In the genomic region with DNA sequence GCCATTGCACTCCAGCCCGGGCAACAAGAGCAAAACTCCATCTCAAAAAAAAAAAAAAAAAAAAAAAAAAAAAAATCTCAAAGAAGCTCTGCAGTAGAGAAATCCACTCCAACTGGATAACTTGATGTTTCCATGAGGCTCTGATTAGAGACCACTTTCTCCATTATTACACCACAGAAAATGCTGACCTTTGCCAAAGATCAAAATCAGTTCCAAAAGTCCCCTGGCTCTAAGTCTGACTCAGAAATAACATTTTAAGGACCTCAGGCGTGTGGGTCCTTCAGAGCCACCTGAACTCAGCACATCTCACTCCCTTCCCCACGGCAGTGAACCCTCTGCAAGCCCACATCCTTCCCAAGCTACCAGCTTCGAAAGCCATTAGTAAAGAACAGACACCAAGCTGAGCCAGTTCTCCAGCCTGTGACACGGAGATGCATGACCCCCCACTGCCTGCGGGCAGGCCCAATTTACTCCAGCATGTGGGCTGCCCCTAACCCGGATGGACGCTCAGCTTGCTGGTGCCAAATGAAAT, we compare ENCODE assay signal across 15 cellular contexts. TPM values are rescaled to one million over a fixed set of nuclear protein-coding genes. Genes with fewer than 3 reads are reported as not detected.
DNase-seq lines count a peak whose midpoint lies in the region; ATAC-seq and TF ChIP-seq lines count a peak whose summit lies in the region.
"Had no signal": no experiment of that assay in that cellular context is flagged by ENCODE, and none has a peak within 500 bp of the region (broad histone marks: within the 10 kb centered on the region; RNA-seq: fewer than 3 reads in every experiment).

No MANE protein-coding gene starts in this region.

- peaks cover 0 to 4% (median 2%) of the 10 kb centered on the region in 3 donors for H3K27me3 Mint-ChIP-seq in CD14-positive monocyte (ENCODE audit: low read depth in 3 of 3)
- no peaks in the 10 kb centered on the region for H3K27me3 Mint-ChIP-seq in activated naive CD4-positive, alpha-beta T cell treated with anti-CD3 and anti-CD28 coated beads, Interleukin-2, amount 50 U/mL, for 24 hours

- no peak overlapping the region for H3K4me3 ChIP-seq in H7 (ENCODE audit: insufficient read depth, low read depth, low read length)
- H3K4me3 ChIP-seq in mesenchymal stem cell (ENCODE audit: insufficient read depth in 1 of 2, low read depth in 1 of 2, low read length in 2 of 2): no peak overlapping the region
- H3K4me3 ChIP-seq: breast epithelium, heart left ventricle, SJSA1 had no signal

- no peaks in the 10 kb centered on the region for H3K9me3 Mint-ChIP-seq in CD14-positive monocyte
- H3K9me3 Mint-ChIP-seq in activated naive CD4-positive, alpha-beta T cell treated with anti-CD3 and anti-CD28 coated beads, Interleukin-2, amount 50 U/mL, for 24 hours: no peaks in the 10 kb centered on the region

- H3K27ac ChIP-seq in mesenchymal stem cell (ENCODE audit: low read length, poor library complexity, severe bottlenecking): no peak overlapping the region
- H3K27ac ChIP-seq: breast epithelium had no signal

- H3K4me3 Mint-ChIP-seq in CD14-positive monocyte: no peak overlapping the region
- H3K4me3 Mint-ChIP-seq in activated naive CD4-positive, alpha-beta T cell treated with anti-CD3 and anti-CD28 coated beads, Interleukin-2, amount 50 U/mL, for 24 hours: peak overlapping the region; percentile 55

- H3K14ac ChIP-seq in mesenchymal stem cell (ENCODE audit: low read length in 2 of 2): no peak overlapping the region

- H3K36me3 Mint-ChIP-seq in CD14-positive monocyte: peaks cover 47 to 68% of the 10 kb centered on the region in 2 donors
- peaks cover 11% of the 10 kb centered on the region for H3K36me3 Mint-ChIP-seq in activated naive CD4-positive, alpha-beta T cell treated with anti-CD3 and anti-CD28 coated beads, Interleukin-2, amount 50 U/mL, for 24 hours

- H3K4me1 ChIP-seq in mesenchymal stem cell (ENCODE audit: control insufficient read depth, insufficient read depth, low read depth, low read length): no peaks in the 10 kb centered on the region
- H3K4me1 ChIP-seq: breast epithelium had no signal

- H3K27me3 ChIP-seq in H7 (ENCODE audit: control insufficient read depth, insufficient read depth, low read length) (no peaks in the 10 kb centered on the region), mesenchymal stem cell (ENCODE audit: control insufficient read depth in 1 of 2, insufficient read depth in 1 of 2, low read length in 2 of 2) (no peaks in the 10 kb centered on the region)
- H3K27me3 ChIP-seq: breast epithelium, heart left ventricle, SJSA1 had no signal

- intact Hi-C loops in CD14-positive monocyte (cut with micrococcal nuclease): loop anchor here in 1 of 2 donors (5.0 kb wide), 1 partner anchor 131 kb away; the partner anchor contains the start of gene RHBDD2

- H3K27ac Mint-ChIP-seq in CD14-positive monocyte: peak overlapping the region in 6 of 7 donors; percentile 51 to 95 (median 88)
- H3K27ac Mint-ChIP-seq in activated naive CD4-positive, alpha-beta T cell treated with anti-CD3 and anti-CD28 coated beads, Interleukin-2, amount 50 U/mL, for 24 hours: no peak overlapping the region

- no peak overlapping the region for H3K9ac ChIP-seq in mesenchymal stem cell (ENCODE audit: low read length)

- H2BK120ac ChIP-seq in mesenchymal stem cell (ENCODE audit: low read depth, low read length): no peak overlapping the region

- H2AK5ac ChIP-seq in mesenchymal stem cell (ENCODE audit: low read length, severe bottlenecking): no peak overlapping the region

- TF ChIP-seq CTCF in CD14-positive monocyte (IDR thresholded peaks at IDR 0.05): no peak

- H2BK15ac ChIP-seq in mesenchymal stem cell (ENCODE audit: low read depth, poor library complexity, severe bottlenecking): peak overlapping the region; percentile 46

- H3K4ac ChIP-seq in mesenchymal stem cell (ENCODE audit: low read depth in 1 of 2, low read length in 2 of 2): no peak overlapping the region

- H2BK12ac ChIP-seq in mesenchymal stem cell (ENCODE audit: low read length in 2 of 2): peak overlapping the region in 1 of 2 experiments; percentile 60

- peak overlapping the region; percentile 59 for H4K8ac ChIP-seq in mesenchymal stem cell (ENCODE audit: low read length)

- H2AFZ ChIP-seq in mesenchymal stem cell (ENCODE audit: low read depth, low read length): no peak overlapping the region

- peaks cover 24% of the 10 kb centered on the region for H3K4me1 Mint-ChIP-seq in CD14-positive monocyte
- H3K4me1 Mint-ChIP-seq in activated naive CD4-positive, alpha-beta T cell treated with anti-CD3 and anti-CD28 coated beads, Interleukin-2, amount 50 U/mL, for 24 hours: peaks cover 30% of the 10 kb centered on the region

- no peak for ATAC-seq in HG03565 (IDR thresholded peaks at IDR 0.05; ENCODE audit: unreplicated experiment)
- ATAC-seq: left colon had no signal

- no peak overlapping the region for H4K91ac ChIP-seq in mesenchymal stem cell (ENCODE audit: low read length)

- H3K4me2 ChIP-seq in mesenchymal stem cell (ENCODE audit: low read length, poor library complexity, severe bottlenecking): no peak overlapping the region

- H3K36me3 ChIP-seq in H7 (replicated peaks; ENCODE audit: control insufficient read depth, insufficient read depth, low read length) (peaks cover 7% of the 10 kb centered on the region), mesenchymal stem cell (ENCODE audit: control insufficient read depth in 1 of 2, insufficient read depth in 2 of 2, low read depth in 1 of 2, low read length in 2 of 2) (peaks cover 16 to 37% of the 10 kb centered on the region in 2 experiments)
- H3K36me3 ChIP-seq: breast epithelium had no signal

- peak overlapping the region in 1 of 2 experiments; percentile 35 for H3K18ac ChIP-seq in mesenchymal stem cell (ENCODE audit: low read depth in 1 of 2, low read length in 2 of 2)

- H3K9me3 ChIP-seq in mesenchymal stem cell (ENCODE audit: control insufficient read depth, low read length): no peaks in the 10 kb centered on the region
- H3K9me3 ChIP-seq: breast epithelium, heart left ventricle, SJSA1 had no signal

- H2BK5ac ChIP-seq in mesenchymal stem cell (ENCODE audit: low read depth, low read length, poor library complexity, severe bottlenecking): no peak overlapping the region

- peaks cover 5% of the 10 kb centered on the region for H3K79me1 ChIP-seq in mesenchymal stem cell (replicated peaks; ENCODE audit: low read length, poor library complexity, severe bottlenecking)

- 80% methylated on average over 8 of the region's 8 CpGs for WGBS in mesenchymal stem cell

- DNase-seq in CD14-positive monocyte (ENCODE audit: low spot score) (peak; percentile 2), H7 (peak; percentile 41), mesenchymal stem cell (no peak), mesenteric fat pad (ENCODE audit: low spot score) (no peak), NCI-H748 (lab: John Stamatoyannopoulos, UW; ENCODE audit: unreplicated experiment) (no peak), GM19238 (ENCODE audit: insufficient read length, low spot score) (no peak)
- DNase-seq: GOT3, heart left ventricle, left colon, NCI-H2107, substantia nigra had no signal

- no peak overlapping the region for H3K23ac ChIP-seq in mesenchymal stem cell (ENCODE audit: low read length in 2 of 2)

RNA-seq across cellular contexts. Expression of gene TMEM120A, which starts 13.8 kb away (rescaled TPM):
- 10 to 100 TPM; 65.5 to 76.1 TPM for polyA plus RNA-seq in CD14-positive monocyte
- 11.0 and 12.8 TPM in 2 replicates for total RNA-seq in H7 (2014; rRNA removed; shearing (Covaris generic))
- 54.5 TPM for polyA plus RNA-seq in mesenchymal stem cell (2013, experiment 1 of 2)
- polyA plus RNA-seq in mesenchymal stem cell (2013, experiment 2 of 2): 54.2 TPM
- 93.8 TPM for total RNA-seq in mesenteric fat pad

RNA-seq across cellular contexts. Expression of gene STYXL1, which starts 39.6 kb away (rescaled TPM):
- 10 to 100 TPM; 67.2 to 79.8 TPM for polyA plus RNA-seq in CD14-positive monocyte
- total RNA-seq in H7 (2014; rRNA removed; shearing (Covaris generic)): 53.1 and 68.6 TPM in 2 replicates
- polyA plus RNA-seq in mesenchymal stem cell (2013, experiment 1 of 2): 32.4 TPM
- polyA plus RNA-seq in mesenchymal stem cell (2013, experiment 2 of 2): 29.5 TPM
- 9.7 TPM for total RNA-seq in mesenteric fat pad

RNA-seq across cellular contexts. Expression of gene MDH2, which starts 39.7 kb away (rescaled TPM):
- 100 to 1,000 TPM; 129 to 162 TPM for polyA plus RNA-seq in CD14-positive monocyte
- total RNA-seq in H7 (2014; rRNA removed; shearing (Covaris generic)): 206 and 246 TPM in 2 replicates
- polyA plus RNA-seq in mesenchymal stem cell (2013, experiment 1 of 2): 286 TPM
- 277 TPM for polyA plus RNA-seq in mesenchymal stem cell (2013, experiment 2 of 2)
- 128 TPM for total RNA-seq in mesenteric fat pad

Comparison
In these comparisons a context has a peak if more than half of its experiments do, and no peak if none do; other contexts are left out.
1. DNase-seq: peak in CD14-positive monocyte (single experiment) and H7 (single experiment); none in mesenchymal stem cell (single experiment), mesenteric fat pad (single experiment), NCI-H748 (single experiment) and GM19238 (single experiment).